In genomic region chr5:776862-777711, GRCh38 we compare ENCODE assay signal across 19 cellular contexts. TPM values are rescaled to one million over a fixed set of nuclear protein-coding genes. Genes with fewer than 3 reads are reported as not detected.
DNase-seq lines count a peak whose midpoint lies in the region; ATAC-seq, FAIRE-seq and TF ChIP-seq lines count a peak whose summit lies in the region.
"Had no signal": no experiment of that assay in that cellular context is flagged by ENCODE, and none has a peak within 500 bp of the region (broad histone marks: within the 10 kb centered on the region; RNA-seq: fewer than 3 reads in every experiment).

No MANE protein-coding gene starts in this region.

- no peaks in the 10 kb centered on the region for H4K20me1 ChIP-seq in SK-N-SH (ENCODE audit: insufficient read depth)

- ATAC-seq in SK-N-SH treated with all-trans-retinoic acid at 6 μM for 48 hours, result no peak
- ATAC-seq: activated CD8-positive, alpha-beta T cell treated with anti-CD3 and anti-CD28 coated beads, Interleukin-2, amount 10 ng/mL, durations not matched to agents 7 days and 5 days; gastroesophageal sphincter; naive thymus-derived CD8-positive, alpha-beta T cell had no signal

- POLR2A ChIA-PET in SK-N-SH (lab: Yijun Ruan, JAX), result no interaction called here

- no peaks in the 10 kb centered on the region for H3K27me3 ChIP-seq in SK-N-SH (ENCODE audit: insufficient read depth)
- no peaks in the 10 kb centered on the region for H3K27me3 ChIP-seq in H7 (ENCODE audit: control insufficient read depth, insufficient read depth, low read length)
- H3K27me3 ChIP-seq in spleen (replicated peaks in 1 of 7), result peaks cover 0 to 3% (median 0%) of the 10 kb centered on the region in 7 donors
- H3K27me3 ChIP-seq: gastroesophageal sphincter, Peyer's patch had no signal

- no peaks in the 10 kb centered on the region for H3K9me3 ChIP-seq in SK-N-SH
- no peaks in the 10 kb centered on the region for H3K9me3 ChIP-seq in kidney (ENCODE audit: control insufficient read depth in 1 of 2, low read length in 2 of 2)
- no peaks in the 10 kb centered on the region for H3K9me3 ChIP-seq in spleen
- H3K9me3 ChIP-seq: gastroesophageal sphincter, Peyer's patch had no signal

- CTCF ChIA-PET in SK-N-SH (lab: Yijun Ruan, JAX), result interaction anchor here (0.8 to 1.3 kb wide), 2 partner anchors 104 to 106 kb away, joined by 3 read pairs; no protein-coding TSS in a partner anchor

- H3K9ac ChIP-seq in SK-N-SH, result no peak overlapping the region
- no peak overlapping the region for H3K9ac ChIP-seq in kidney (ENCODE audit: low read length in 2 of 2)

- H2AFZ ChIP-seq in SK-N-SH (ENCODE audit: low read depth), result no peak overlapping the region

- no peak for TF ChIP-seq POLR2A in spleen (IDR thresholded peaks at IDR 0.05)

- no peak for FAIRE-seq in kidney (lab: Jason Lieb, UNC)
- FAIRE-seq: GM12891 had no signal

- no peak for TF ChIP-seq EP300 in SK-N-SH (IDR thresholded peaks at IDR 0.05; ENCODE audit: borderline replicate concordance in 1 of 2, low read depth in 1 of 2, low read length in 1 of 2)

- H3K4me1 ChIP-seq in SK-N-SH (ENCODE audit: control insufficient read depth in 1 of 2, insufficient read depth in 2 of 2, low read depth in 1 of 2, low read length in 1 of 2), result no peaks in the 10 kb centered on the region
- no peaks in the 10 kb centered on the region for H3K4me1 ChIP-seq in kidney (ENCODE audit: control insufficient read depth in 1 of 2, insufficient read depth in 1 of 2, low read depth in 1 of 2, low read length in 2 of 2)
- no peaks in the 10 kb centered on the region for H3K4me1 ChIP-seq in spleen

- no peak for TF ChIP-seq RAD21 in SK-N-SH (IDR thresholded peaks at IDR 0.05; ENCODE audit: low read length)

- H3F3A ChIP-seq in SK-N-SH (replicated peaks; ENCODE audit: insufficient read depth), result no peaks in the 10 kb centered on the region

- no peaks in the 10 kb centered on the region for H3K9me2 ChIP-seq in SK-N-SH

- intact Hi-C loops in kidney (cut with DNase I), result loop anchor here (10.0 kb wide), 1 partner anchor 92 kb away; no protein-coding TSS in a partner anchor
- intact Hi-C loops in spleen (cut with DNase I; ENCODE audit: low total_unique reads), result no loop called here

- H3K27ac ChIP-seq in SK-N-SH (ENCODE audit: low read depth in 2 of 2, low read length in 1 of 2) (no peak overlapping the region), kidney (ENCODE audit: low read depth in 2 of 2, low read length in 2 of 2) (no peak overlapping the region), spleen (no peak overlapping the region)
- H3K27ac ChIP-seq: gastroesophageal sphincter had no signal

- no peak overlapping the region for H3K4me3 ChIP-seq in SK-N-SH (ENCODE audit: low read depth in 2 of 2, low read length in 1 of 2)
- no peak overlapping the region for H3K4me3 ChIP-seq in H7 (ENCODE audit: insufficient read depth, low read depth, low read length)
- peak overlapping the region in 1 of 2 donors; percentile 17 for H3K4me3 ChIP-seq in kidney (ENCODE audit: low read length in 2 of 2)
- no peak overlapping the region for H3K4me3 ChIP-seq in spleen
- H3K4me3 ChIP-seq: gastroesophageal sphincter, smooth muscle cell had no signal

- H3K4me2 ChIP-seq in SK-N-SH, result no peak overlapping the region
- H3K4me2 ChIP-seq: smooth muscle cell had no signal

- no peak for TF ChIP-seq CTCF in SK-N-SH (IDR thresholded peaks at IDR 0.05)
- TF ChIP-seq CTCF in kidney (IDR thresholded peaks at IDR 0.05; ENCODE audit: borderline replicate concordance, extremely low read depth, insufficient read depth), result no peak
- no peak for TF ChIP-seq CTCF in spleen (IDR thresholded peaks at IDR 0.05 in 8 of 11, conservative IDR thresholded peaks at IDR 0.05 in 3 of 11)

- no peaks in the 10 kb centered on the region for H3K36me3 ChIP-seq in SK-N-SH (replicated peaks in 1 of 2; ENCODE audit: control insufficient read depth in 1 of 2, insufficient read depth in 2 of 2, low read length in 1 of 2)
- no peaks in the 10 kb centered on the region for H3K36me3 ChIP-seq in H7 (replicated peaks; ENCODE audit: control insufficient read depth, insufficient read depth, low read length)
- H3K36me3 ChIP-seq in kidney (ENCODE audit: control insufficient read depth in 1 of 2, insufficient read depth in 2 of 2, low read length in 2 of 2), result no peaks in the 10 kb centered on the region
- no peaks in the 10 kb centered on the region for H3K36me3 ChIP-seq in spleen
- H3K36me3 ChIP-seq: gastroesophageal sphincter, Peyer's patch had no signal

- WGBS in SK-N-SH (ENCODE audit: low lambda C conversion rate), result 79% methylated on average over 42 of the region's 42 CpGs
- 85 to 92% (median 88%) methylated on average over 42 of the region's 42 CpGs for WGBS in spleen, 5 donors

- DNase-seq in SK-N-SH, result peak; percentile 20
- DNase-seq in H7, result peak; percentile 30
- peak; percentile 83 for DNase-seq in kidney
- DNase-seq in spleen, result peak; percentile 51
- DNase-seq in HuH-7.5 (ENCODE audit: low spot score), result no peak
- no peak for DNase-seq in midbrain (lab: John Stamatoyannopoulos, UW)
- DNase-seq in pons (ENCODE audit: low spot score), result no peak
- DNase-seq: activated CD8-positive, alpha-beta T cell treated with anti-CD3 and anti-CD28 coated beads, Interleukin-2, amount 10 ng/mL, durations not matched to agents 7 days and 5 days; activated gamma-delta T cell treated with Interleukin-2 at 50 U/mL for 16 hours; DMS79 treated with DMSO at 0.1 percent for 48 hours; effector CD8-positive, alpha-beta T cell; NCI-H1436 treated with DMSO at 0.1 percent for 48 hours; NCI-H510A had no signal

- no peaks in the 10 kb centered on the region for H3K79me2 ChIP-seq in SK-N-SH (ENCODE audit: insufficient read depth)

TF ChIP-seq in SK-N-SH, 30 proteins besides CTCF, POLR2A, EP300 and RAD21:
- no peak for TF ChIP-seq TCF12 (IDR thresholded peaks at IDR 0.05)
- TF ChIP-seq, protein P1, sequence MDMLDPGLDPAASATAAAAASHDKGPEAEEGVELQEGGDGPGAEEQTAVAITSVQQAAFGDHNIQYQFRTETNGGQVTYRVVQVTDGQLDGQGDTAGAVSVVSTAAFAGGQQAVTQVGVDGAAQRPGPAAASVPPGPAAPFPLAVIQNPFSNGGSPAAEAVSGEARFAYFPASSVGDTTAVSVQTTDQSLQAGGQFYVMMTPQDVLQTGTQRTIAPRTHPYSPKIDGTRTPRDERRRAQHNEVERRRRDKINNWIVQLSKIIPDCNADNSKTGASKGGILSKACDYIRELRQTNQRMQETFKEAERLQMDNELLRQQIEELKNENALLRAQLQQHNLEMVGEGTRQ (IDR thresholded peaks at IDR 0.05; ENCODE audit: borderline replicate concordance, low read depth, low read length), result no peak

TF ChIP-seq in SK-N-SH treated with all-trans-retinoic acid at 6 μM for 48 hours, 23 proteins besides CTCF, POLR2A, EP300 and RAD21:
- TF ChIP-seq CSDC2 (CRISPR knock-in tag; IDR thresholded peaks at IDR 0.05), result no peak
- no peak for TF ChIP-seq GLIS3 (CRISPR knock-in tag; IDR thresholded peaks at IDR 0.05)
- no peak for TF ChIP-seq PPARA (CRISPR knock-in tag; IDR thresholded peaks at IDR 0.05; ENCODE audit: borderline replicate concordance)
- TF ChIP-seq SNAI2 (CRISPR knock-in tag; IDR thresholded peaks at IDR 0.05), result no peak
- no peak for TF ChIP-seq ZFP3 (CRISPR knock-in tag; IDR thresholded peaks at IDR 0.05)
- TF ChIP-seq, protein P2, sequence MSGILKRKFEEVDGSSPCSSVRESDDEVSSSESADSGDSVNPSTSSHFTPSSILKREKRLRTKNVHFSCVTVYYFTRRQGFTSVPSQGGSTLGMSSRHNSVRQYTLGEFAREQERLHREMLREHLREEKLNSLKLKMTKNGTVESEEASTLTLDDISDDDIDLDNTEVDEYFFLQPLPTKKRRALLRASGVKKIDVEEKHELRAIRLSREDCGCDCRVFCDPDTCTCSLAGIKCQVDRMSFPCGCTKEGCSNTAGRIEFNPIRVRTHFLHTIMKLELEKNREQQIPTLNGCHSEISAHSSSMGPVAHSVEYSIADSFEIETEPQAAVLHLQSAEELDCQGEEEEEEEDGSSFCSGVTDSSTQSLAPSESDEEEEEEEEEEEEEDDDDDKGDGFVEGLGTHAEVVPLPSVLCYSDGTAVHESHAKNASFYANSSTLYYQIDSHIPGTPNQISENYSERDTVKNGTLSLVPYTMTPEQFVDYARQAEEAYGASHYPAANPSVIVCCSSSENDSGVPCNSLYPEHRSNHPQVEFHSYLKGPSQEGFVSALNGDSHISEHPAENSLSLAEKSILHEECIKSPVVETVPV (CRISPR knock-in tag; IDR thresholded peaks at IDR 0.05), result no peak
- TF ChIP-seq ARNTL (CRISPR knock-in tag; IDR thresholded peaks at IDR 0.05; ENCODE audit: borderline replicate concordance, low read depth), result no peak

RNA-seq across cellular contexts. Expression of gene ZDHHC11B, which starts 7.4 kb away (rescaled TPM):
- polyA plus RNA-seq in SK-N-SH (2012; rRNA removed) (not detected in 2 replicates), kidney (ENCODE audit: insufficient read depth, low read depth, low replicate concordance) (4.4 TPM), spleen (1 to 10 TPM in 2 of 3 donors, under 1 TPM in 1; 0.97 to 3.8 (median 1.9) TPM)
- 0.01 TPM in 1 of 2 replicates, not detected in the other for polyA plus RNA-seq in SK-N-SH (2012; cell fraction: cytosol; rRNA removed)
- polyA plus RNA-seq in SK-N-SH (2012; cell fraction: nucleus; rRNA removed), result 0.05 and 0.17 TPM in 2 replicates
- 0.07 and 0.33 TPM in 2 replicates for total RNA-seq in H7 (2014; rRNA removed; shearing (Covaris generic))
- total RNA-seq in kidney (5.4 TPM), spleen (10 to 100 TPM in 2 of 7 donors, 1 to 10 TPM in 5; 2.8 to 74.3 (median 6.2) TPM)
- total RNA-seq: smooth muscle cell had no signal
- polyA plus RNA-seq: naive thymus-derived CD8-positive, alpha-beta T cell; smooth muscle cell had no signal

Comparison
In these comparisons a context has a peak if more than half of its experiments do, and no peak if none do; other contexts are left out.
1. DNase-seq: peak in SK-N-SH (single experiment), H7 (single experiment), kidney (single experiment) and spleen (single experiment); none in HuH-7.5 (single experiment), midbrain (single experiment) and pons (single experiment).